Comparison of ENCODE assay signal across 8 cellular contexts in the genomic region with DNA sequence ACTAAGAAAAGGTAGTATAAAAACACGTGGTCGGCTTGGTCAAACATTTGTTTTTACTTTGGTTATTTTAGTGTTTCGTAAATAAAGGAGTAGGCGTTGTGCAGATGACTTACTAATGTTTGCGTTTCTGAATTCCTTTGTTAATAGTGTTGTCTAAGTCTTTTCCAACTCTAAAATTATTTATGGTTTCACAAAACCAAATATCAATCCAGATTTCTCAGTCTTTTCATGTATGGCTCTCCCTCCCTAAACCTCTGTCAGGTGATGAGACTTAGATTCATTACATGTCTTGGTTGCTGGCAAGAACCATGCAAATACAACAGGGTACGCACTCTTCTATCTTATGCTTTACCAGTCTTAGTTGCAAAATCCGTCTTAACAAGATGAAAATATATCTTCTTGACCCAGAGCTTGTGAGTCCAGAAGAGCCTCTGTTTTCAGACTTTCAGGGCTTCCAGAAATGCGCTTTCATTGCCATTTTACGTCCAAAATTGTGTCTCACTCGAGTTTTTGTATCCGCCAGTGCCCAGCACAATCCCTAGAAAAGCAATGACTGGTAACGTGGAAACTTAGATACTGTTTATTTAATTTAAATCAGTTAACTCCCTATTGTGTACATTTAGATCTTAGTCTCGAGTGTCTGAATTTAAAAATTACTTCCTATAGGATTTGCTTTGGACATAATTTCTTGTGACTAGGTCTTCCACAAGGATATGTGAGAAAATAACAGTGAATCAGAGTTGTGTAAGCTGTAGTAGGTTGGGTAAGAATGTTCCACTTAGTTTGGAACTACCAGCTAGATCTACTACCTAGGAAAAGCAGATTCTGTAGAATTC. TPM values are rescaled to one million over a fixed set of nuclear protein-coding genes. Genes with fewer than 3 reads are reported as not detected.
DNase-seq lines count a peak whose midpoint lies in the region; ATAC-seq and TF ChIP-seq lines count a peak whose summit lies in the region.

No MANE protein-coding gene starts in this region.

- intact Hi-C loops in left ventricle myocardium inferior (cut with micrococcal nuclease): no loop called here
- intact Hi-C loops in Right ventricle myocardium superior (cut with DNase I): no loop called here
- intact Hi-C loops in esophagus muscularis mucosa (cut with DNase I): no loop called here

- TF ChIP-seq POLR2A in esophagus muscularis mucosa (IDR thresholded peaks at IDR 0.05; ENCODE audit: low read depth): no peak

- H3K27ac ChIP-seq in left ventricle myocardium inferior (replicated peaks) (peak overlapping the region; percentile 94), RWPE2 (ENCODE audit: poor library complexity, severe bottlenecking) (peak overlapping the region; percentile 85), esophagus muscularis mucosa (replicated peaks in 1 of 4) (peak overlapping the region; percentile 84 to 92 (median 90))

- H3K4me1 ChIP-seq in left ventricle myocardium inferior: peaks cover 47% of the 10 kb centered on the region
- H3K4me1 ChIP-seq in RWPE2 (ENCODE audit: insufficient read depth, poor library complexity, severe bottlenecking): peaks cover 16% of the 10 kb centered on the region
- H3K4me1 ChIP-seq in esophagus muscularis mucosa: peaks cover 14 to 34% (median 30%) of the 10 kb centered on the region in 4 donors

- ATAC-seq in Right ventricle myocardium superior (ENCODE audit: poor library complexity): no peak
- no peak for ATAC-seq in RWPE2 (ENCODE audit: low read depth)
- peak; percentile 42 for ATAC-seq in omental fat pad (ENCODE audit: low FRiP score)
- ATAC-seq in HG03135 (IDR thresholded peaks at IDR 0.05; ENCODE audit: unreplicated experiment): no peak
- no peak for ATAC-seq in esophagus mucosa

- H3K9me3 ChIP-seq in left ventricle myocardium inferior (replicated peaks) (no peaks in the 10 kb centered on the region), RWPE2 (ENCODE audit: severe bottlenecking) (no peaks in the 10 kb centered on the region), esophagus muscularis mucosa (no peaks in the 10 kb centered on the region)

- TF ChIP-seq EP300 in esophagus muscularis mucosa (IDR thresholded peaks at IDR 0.05): no peak

- H3K27me3 ChIP-seq in left ventricle myocardium inferior (ENCODE audit: low read depth): no peaks in the 10 kb centered on the region
- no peaks in the 10 kb centered on the region for H3K27me3 ChIP-seq in RWPE2 (ENCODE audit: insufficient read depth, poor library complexity, severe bottlenecking)
- H3K27me3 ChIP-seq in esophagus muscularis mucosa: no peaks in the 10 kb centered on the region

- H3K36me3 ChIP-seq in left ventricle myocardium inferior (peaks cover 13% of the 10 kb centered on the region), RWPE2 (ENCODE audit: low read depth) (peaks cover 44% of the 10 kb centered on the region), esophagus muscularis mucosa (peaks cover 0 to 12% (median 3%) of the 10 kb centered on the region in 4 donors)

- H3K4me3 ChIP-seq in left ventricle myocardium inferior (peak overlapping the region; percentile 72), RWPE2 (ENCODE audit: severe bottlenecking) (peak overlapping the region; percentile 97), esophagus muscularis mucosa (peak overlapping the region; percentile 66 to 85 (median 73))

- WGBS in esophagus muscularis mucosa: 26% methylated on average over 13 of the region's 13 CpGs

- TF ChIP-seq CTCF in left ventricle myocardium inferior (IDR thresholded peaks at IDR 0.05; ENCODE audit: borderline replicate concordance) (no peak), RWPE2 (IDR thresholded peaks at IDR 0.05; ENCODE audit: poor library complexity, severe bottlenecking) (no peak), esophagus muscularis mucosa (IDR thresholded peaks at IDR 0.05) (no peak), omental fat pad (IDR thresholded peaks at IDR 0.05) (no peak)

- no peak for DNase-seq in left ventricle myocardium inferior
- DNase-seq in Right ventricle myocardium superior: no peak
- no peak for DNase-seq in RWPE2 (ENCODE audit: low spot score)
- DNase-seq in esophagus muscularis mucosa (ENCODE audit: extremely low spot score): no peak
- DNase-seq in omental fat pad (ENCODE audit: low spot score): no peak
- DNase-seq in effector CD8-positive, alpha-beta T cell (lab: John Stamatoyannopoulos, UW): no peak

RNA-seq across cellular contexts. Expression of a gene that starts 0.9 kb away (rescaled TPM):
- total RNA-seq in left ventricle myocardium inferior (13.8 TPM), Right ventricle myocardium superior (9.1 TPM), esophagus muscularis mucosa (10 to 100 TPM; 10.2 to 23.7 (median 19.2) TPM), omental fat pad (10 to 100 TPM; 12.2 to 23.2 (median 18.4) TPM), esophagus mucosa (9.4 TPM)

RNA-seq across cellular contexts. Expression of a gene that starts 59.8 kb away (rescaled TPM):
- total RNA-seq in left ventricle myocardium inferior: 11.3 TPM
- 7.4 TPM for total RNA-seq in Right ventricle myocardium superior
- total RNA-seq in esophagus muscularis mucosa: 10 to 100 TPM; 15.0 to 29.3 (median 15.7) TPM
- 100 to 1,000 TPM in 1 of 4 donors, 10 to 100 TPM in 3; 27.8 to 295 (median 68.7) TPM for total RNA-seq in omental fat pad
- total RNA-seq in esophagus mucosa: 0.60 TPM
